ENCODE assay signal across 11 cellular contexts in genomic region chr15:96600350-96600749, GRCh38.
"Had no signal": no experiment of that assay in that cellular context is flagged by ENCODE, and none has a peak within 500 bp of the region (broad histone marks: within the 10 kb centered on the region; RNA-seq: fewer than 3 reads in every experiment).

No MANE protein-coding gene starts in this region.

- DNase-seq: GM23248, GOT3, H7, H9, HCEC 1CT, HFFc6 had no signal

- H3K4me3 ChIP-seq: GM23248, GM23338, HAP-1 had no signal

- H3K4me1 Mint-ChIP-seq: H9 had no signal

- H3K9me3 Mint-ChIP-seq: GM23338, H9, HFFc6 had no signal

- H3K36me3 ChIP-seq: HAP-1 had no signal

- H3K9me3 ChIP-seq: HAP-1 had no signal

- H2AFZ ChIP-seq: GM23248, GM23338 had no signal

- H3K4me3 Mint-ChIP-seq: GM23338, H9, HFFc6 had no signal

- ATAC-seq: GM23338, HCT116 had no signal

- H3K4me2 ChIP-seq: GM23338 had no signal

- FAIRE-seq: H1, H54 had no signal

- H3K4me1 ChIP-seq: HAP-1 had no signal

- H3K27ac ChIP-seq: GM23248 had no signal

- H3K27ac Mint-ChIP-seq: GM23338, H9, HFFc6 had no signal

- H3K9ac ChIP-seq: GM23248 had no signal
